ENCODE assay signal across 1 cellular context in the genomic region with DNA sequence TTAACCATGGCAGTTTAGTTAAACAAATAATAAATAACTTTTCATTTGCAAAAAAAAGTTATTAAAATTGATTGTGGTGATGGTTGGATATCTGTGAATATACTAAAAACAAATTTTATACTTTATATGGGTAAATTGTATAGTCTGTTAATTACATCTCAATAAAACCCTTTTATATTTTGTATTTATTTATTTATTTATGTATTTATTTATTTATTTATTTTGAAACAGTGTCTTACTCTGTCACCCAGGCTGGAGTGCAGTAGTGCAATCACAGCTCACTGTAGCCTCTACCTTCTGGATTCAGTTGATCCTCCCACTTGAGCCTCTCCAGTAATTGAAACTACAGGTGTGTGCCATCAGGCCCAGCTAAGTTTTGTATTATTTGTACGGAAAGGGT.
TF ChIP-seq lines count a peak whose summit lies in the region.

No MANE protein-coding gene starts in this region.

TF ChIP-seq in HEK293, 187 proteins besides CTCF, POLR2A, EP300 and RAD21 (continued from another document and continues in another):
- TF ChIP-seq, protein P1, sequence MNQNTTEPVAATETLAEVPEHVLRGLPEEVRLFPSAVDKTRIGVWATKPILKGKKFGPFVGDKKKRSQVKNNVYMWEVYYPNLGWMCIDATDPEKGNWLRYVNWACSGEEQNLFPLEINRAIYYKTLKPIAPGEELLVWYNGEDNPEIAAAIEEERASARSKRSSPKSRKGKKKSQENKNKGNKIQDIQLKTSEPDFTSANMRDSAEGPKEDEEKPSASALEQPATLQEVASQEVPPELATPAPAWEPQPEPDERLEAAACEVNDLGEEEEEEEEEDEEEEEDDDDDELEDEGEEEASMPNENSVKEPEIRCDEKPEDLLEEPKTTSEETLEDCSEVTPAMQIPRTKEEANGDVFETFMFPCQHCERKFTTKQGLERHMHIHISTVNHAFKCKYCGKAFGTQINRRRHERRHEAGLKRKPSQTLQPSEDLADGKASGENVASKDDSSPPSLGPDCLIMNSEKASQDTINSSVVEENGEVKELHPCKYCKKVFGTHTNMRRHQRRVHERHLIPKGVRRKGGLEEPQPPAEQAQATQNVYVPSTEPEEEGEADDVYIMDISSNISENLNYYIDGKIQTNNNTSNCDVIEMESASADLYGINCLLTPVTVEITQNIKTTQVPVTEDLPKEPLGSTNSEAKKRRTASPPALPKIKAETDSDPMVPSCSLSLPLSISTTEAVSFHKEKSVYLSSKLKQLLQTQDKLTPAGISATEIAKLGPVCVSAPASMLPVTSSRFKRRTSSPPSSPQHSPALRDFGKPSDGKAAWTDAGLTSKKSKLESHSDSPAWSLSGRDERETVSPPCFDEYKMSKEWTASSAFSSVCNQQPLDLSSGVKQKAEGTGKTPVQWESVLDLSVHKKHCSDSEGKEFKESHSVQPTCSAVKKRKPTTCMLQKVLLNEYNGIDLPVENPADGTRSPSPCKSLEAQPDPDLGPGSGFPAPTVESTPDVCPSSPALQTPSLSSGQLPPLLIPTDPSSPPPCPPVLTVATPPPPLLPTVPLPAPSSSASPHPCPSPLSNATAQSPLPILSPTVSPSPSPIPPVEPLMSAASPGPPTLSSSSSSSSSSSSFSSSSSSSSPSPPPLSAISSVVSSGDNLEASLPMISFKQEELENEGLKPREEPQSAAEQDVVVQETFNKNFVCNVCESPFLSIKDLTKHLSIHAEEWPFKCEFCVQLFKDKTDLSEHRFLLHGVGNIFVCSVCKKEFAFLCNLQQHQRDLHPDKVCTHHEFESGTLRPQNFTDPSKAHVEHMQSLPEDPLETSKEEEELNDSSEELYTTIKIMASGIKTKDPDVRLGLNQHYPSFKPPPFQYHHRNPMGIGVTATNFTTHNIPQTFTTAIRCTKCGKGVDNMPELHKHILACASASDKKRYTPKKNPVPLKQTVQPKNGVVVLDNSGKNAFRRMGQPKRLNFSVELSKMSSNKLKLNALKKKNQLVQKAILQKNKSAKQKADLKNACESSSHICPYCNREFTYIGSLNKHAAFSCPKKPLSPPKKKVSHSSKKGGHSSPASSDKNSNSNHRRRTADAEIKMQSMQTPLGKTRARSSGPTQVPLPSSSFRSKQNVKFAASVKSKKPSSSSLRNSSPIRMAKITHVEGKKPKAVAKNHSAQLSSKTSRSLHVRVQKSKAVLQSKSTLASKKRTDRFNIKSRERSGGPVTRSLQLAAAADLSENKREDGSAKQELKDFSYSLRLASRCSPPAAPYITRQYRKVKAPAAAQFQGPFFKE (tag by site-specific recombination; IDR thresholded peaks at IDR 0.05; ENCODE audit: borderline replicate concordance) = no peak
- TF ChIP-seq ZNF48 (tag by site-specific recombination; IDR thresholded peaks at IDR 0.05) (no peak), ZNF501 (tag by site-specific recombination; IDR thresholded peaks at IDR 0.05) (no peak), ZNF624 (tag by site-specific recombination; IDR thresholded peaks at IDR 0.05) (no peak), ZNF529 (tag by site-specific recombination; IDR thresholded peaks at IDR 0.05; ENCODE audit: insufficient replicate concordance) (no peak), BCL11B (tag by site-specific recombination; IDR thresholded peaks at IDR 0.05; ENCODE audit: low read depth) (no peak), ZNF10 (tag by site-specific recombination; IDR thresholded peaks at IDR 0.05) (no peak), ZNF24 (tag by site-specific recombination; IDR thresholded peaks at IDR 0.05) (no peak), PRDM1 (tag by site-specific recombination; IDR thresholded peaks at IDR 0.05) (no peak), ZNF596 (tag by site-specific recombination; IDR thresholded peaks at IDR 0.05) (no peak), ZNF140 (tag by site-specific recombination; IDR thresholded peaks at IDR 0.05) (peak; percentile 22; the same call in 1 of the 2 replicates), ZNF600 (tag by site-specific recombination; IDR thresholded peaks at IDR 0.05) (no peak), ZFP3 (tag by site-specific recombination; IDR thresholded peaks at IDR 0.05; ENCODE audit: low read depth) (no peak), YY1 (tag by site-specific recombination; IDR thresholded peaks at IDR 0.05) (no peak), ZNF423 (tag by site-specific recombination; IDR thresholded peaks at IDR 0.05) (no peak), ZNF548 (tag by site-specific recombination; IDR thresholded peaks at IDR 0.05) (no peak), ZNF354C (tag by site-specific recombination; IDR thresholded peaks at IDR 0.05; ENCODE audit: borderline replicate concordance, low read depth) (no peak), ZNF76 (tag by site-specific recombination; IDR thresholded peaks at IDR 0.05; ENCODE audit: borderline replicate concordance, low read depth) (no peak), ZNF350 (tag by site-specific recombination; IDR thresholded peaks at IDR 0.05) (no peak), ZEB2 (tag by site-specific recombination; IDR thresholded peaks at IDR 0.05) (no peak), ZNF2 (tag by site-specific recombination; IDR thresholded peaks at IDR 0.05) (no peak)
- TF ChIP-seq, protein P2, sequence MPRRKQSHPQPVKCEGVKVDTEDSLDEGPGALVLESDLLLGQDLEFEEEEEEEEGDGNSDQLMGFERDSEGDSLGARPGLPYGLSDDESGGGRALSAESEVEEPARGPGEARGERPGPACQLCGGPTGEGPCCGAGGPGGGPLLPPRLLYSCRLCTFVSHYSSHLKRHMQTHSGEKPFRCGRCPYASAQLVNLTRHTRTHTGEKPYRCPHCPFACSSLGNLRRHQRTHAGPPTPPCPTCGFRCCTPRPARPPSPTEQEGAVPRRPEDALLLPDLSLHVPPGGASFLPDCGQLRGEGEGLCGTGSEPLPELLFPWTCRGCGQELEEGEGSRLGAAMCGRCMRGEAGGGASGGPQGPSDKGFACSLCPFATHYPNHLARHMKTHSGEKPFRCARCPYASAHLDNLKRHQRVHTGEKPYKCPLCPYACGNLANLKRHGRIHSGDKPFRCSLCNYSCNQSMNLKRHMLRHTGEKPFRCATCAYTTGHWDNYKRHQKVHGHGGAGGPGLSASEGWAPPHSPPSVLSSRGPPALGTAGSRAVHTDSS (tag by site-specific recombination; IDR thresholded peaks at IDR 0.05) = no peak
- TF ChIP-seq, protein P3, sequence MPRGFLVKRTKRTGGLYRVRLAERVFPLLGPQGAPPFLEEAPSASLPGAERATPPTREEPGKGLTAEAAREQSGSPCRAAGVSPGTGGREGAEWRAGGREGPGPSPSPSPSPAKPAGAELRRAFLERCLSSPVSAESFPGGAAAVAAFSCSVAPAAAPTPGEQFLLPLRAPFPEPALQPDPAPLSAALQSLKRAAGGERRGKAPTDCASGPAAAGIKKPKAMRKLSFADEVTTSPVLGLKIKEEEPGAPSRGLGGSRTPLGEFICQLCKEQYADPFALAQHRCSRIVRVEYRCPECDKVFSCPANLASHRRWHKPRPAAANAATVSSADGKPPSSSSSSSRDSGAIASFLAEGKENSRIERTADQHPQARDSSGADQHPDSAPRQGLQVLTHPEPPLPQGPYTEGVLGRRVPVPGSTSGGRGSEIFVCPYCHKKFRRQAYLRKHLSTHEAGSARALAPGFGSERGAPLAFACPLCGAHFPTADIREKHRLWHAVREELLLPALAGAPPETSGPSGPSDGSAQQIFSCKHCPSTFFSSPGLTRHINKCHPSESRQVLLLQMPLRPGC (tag by site-specific recombination; IDR thresholded peaks at IDR 0.05) = no peak
- TF ChIP-seq, protein P4, sequence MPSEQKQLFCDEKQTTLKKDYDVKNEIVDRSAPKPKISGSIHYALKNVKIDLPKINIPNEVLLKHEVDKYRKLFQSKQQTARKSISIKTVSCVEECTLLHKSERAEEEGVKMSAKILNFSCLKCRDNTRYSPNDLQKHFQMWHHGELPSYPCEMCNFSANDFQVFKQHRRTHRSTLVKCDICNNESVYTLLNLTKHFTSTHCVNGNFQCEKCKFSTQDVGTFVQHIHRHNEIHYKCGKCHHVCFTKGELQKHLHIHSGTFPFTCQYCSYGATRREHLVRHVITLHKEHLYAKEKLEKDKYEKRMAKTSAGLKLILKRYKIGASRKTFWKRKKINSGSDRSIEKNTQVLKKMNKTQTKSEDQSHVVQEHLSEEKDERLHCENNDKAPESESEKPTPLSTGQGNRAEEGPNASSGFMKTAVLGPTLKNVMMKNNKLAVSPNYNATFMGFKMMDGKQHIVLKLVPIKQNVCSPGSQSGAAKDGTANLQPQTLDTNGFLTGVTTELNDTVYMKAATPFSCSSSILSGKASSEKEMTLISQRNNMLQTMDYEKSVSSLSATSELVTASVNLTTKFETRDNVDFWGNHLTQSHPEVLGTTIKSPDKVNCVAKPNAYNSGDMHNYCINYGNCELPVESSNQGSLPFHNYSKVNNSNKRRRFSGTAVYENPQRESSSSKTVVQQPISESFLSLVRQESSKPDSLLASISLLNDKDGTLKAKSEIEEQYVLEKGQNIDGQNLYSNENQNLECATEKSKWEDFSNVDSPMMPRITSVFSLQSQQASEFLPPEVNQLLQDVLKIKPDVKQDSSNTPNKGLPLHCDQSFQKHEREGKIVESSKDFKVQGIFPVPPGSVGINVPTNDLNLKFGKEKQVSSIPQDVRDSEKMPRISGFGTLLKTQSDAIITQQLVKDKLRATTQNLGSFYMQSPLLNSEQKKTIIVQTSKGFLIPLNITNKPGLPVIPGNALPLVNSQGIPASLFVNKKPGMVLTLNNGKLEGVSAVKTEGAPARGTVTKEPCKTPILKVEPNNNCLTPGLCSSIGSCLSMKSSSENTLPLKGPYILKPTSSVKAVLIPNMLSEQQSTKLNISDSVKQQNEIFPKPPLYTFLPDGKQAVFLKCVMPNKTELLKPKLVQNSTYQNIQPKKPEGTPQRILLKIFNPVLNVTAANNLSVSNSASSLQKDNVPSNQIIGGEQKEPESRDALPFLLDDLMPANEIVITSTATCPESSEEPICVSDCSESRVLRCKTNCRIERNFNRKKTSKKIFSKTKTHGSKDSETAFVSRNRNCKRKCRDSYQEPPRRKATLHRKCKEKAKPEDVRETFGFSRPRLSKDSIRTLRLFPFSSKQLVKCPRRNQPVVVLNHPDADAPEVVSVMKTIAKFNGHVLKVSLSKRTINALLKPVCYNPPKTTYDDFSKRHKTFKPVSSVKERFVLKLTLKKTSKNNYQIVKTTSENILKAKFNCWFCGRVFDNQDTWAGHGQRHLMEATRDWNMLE (tag by site-specific recombination; conservative IDR thresholded peaks at IDR 0.05; ENCODE audit: low read depth) = peak; percentile 72
- TF ChIP-seq, protein P5, sequence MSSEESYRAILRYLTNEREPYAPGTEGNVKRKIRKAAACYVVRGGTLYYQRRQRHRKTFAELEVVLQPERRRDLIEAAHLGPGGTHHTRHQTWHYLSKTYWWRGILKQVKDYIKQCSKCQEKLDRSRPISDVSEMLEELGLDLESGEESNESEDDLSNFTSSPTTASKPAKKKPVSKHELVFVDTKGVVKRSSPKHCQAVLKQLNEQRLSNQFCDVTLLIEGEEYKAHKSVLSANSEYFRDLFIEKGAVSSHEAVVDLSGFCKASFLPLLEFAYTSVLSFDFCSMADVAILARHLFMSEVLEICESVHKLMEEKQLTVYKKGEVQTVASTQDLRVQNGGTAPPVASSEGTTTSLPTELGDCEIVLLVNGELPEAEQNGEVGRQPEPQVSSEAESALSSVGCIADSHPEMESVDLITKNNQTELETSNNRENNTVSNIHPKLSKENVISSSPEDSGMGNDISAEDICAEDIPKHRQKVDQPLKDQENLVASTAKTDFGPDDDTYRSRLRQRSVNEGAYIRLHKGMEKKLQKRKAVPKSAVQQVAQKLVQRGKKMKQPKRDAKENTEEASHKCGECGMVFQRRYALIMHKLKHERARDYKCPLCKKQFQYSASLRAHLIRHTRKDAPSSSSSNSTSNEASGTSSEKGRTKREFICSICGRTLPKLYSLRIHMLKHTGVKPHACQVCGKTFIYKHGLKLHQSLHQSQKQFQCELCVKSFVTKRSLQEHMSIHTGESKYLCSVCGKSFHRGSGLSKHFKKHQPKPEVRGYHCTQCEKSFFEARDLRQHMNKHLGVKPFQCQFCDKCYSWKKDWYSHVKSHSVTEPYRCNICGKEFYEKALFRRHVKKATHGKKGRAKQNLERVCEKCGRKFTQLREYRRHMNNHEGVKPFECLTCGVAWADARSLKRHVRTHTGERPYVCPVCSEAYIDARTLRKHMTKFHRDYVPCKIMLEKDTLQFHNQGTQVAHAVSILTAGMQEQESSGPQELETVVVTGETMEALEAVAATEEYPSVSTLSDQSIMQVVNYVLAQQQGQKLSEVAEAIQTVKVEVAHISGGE (tag by site-specific recombination; conservative IDR thresholded peaks at IDR 0.05; ENCODE audit: low read depth) = peak; percentile 55
- TF ChIP-seq, protein P6, sequence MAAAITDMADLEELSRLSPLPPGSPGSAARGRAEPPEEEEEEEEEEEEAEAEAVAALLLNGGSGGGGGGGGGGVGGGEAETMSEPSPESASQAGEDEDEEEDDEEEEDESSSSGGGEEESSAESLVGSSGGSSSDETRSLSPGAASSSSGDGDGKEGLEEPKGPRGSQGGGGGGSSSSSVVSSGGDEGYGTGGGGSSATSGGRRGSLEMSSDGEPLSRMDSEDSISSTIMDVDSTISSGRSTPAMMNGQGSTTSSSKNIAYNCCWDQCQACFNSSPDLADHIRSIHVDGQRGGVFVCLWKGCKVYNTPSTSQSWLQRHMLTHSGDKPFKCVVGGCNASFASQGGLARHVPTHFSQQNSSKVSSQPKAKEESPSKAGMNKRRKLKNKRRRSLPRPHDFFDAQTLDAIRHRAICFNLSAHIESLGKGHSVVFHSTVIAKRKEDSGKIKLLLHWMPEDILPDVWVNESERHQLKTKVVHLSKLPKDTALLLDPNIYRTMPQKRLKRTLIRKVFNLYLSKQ (tag by site-specific recombination; IDR thresholded peaks at IDR 0.05; ENCODE audit: borderline replicate concordance) = no peak
- TF ChIP-seq, protein P7, sequence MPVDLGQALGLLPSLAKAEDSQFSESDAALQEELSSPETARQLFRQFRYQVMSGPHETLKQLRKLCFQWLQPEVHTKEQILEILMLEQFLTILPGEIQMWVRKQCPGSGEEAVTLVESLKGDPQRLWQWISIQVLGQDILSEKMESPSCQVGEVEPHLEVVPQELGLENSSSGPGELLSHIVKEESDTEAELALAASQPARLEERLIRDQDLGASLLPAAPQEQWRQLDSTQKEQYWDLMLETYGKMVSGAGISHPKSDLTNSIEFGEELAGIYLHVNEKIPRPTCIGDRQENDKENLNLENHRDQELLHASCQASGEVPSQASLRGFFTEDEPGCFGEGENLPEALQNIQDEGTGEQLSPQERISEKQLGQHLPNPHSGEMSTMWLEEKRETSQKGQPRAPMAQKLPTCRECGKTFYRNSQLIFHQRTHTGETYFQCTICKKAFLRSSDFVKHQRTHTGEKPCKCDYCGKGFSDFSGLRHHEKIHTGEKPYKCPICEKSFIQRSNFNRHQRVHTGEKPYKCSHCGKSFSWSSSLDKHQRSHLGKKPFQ (tag by site-specific recombination; IDR thresholded peaks at IDR 0.05) = no peak
- TF ChIP-seq, protein P8, sequence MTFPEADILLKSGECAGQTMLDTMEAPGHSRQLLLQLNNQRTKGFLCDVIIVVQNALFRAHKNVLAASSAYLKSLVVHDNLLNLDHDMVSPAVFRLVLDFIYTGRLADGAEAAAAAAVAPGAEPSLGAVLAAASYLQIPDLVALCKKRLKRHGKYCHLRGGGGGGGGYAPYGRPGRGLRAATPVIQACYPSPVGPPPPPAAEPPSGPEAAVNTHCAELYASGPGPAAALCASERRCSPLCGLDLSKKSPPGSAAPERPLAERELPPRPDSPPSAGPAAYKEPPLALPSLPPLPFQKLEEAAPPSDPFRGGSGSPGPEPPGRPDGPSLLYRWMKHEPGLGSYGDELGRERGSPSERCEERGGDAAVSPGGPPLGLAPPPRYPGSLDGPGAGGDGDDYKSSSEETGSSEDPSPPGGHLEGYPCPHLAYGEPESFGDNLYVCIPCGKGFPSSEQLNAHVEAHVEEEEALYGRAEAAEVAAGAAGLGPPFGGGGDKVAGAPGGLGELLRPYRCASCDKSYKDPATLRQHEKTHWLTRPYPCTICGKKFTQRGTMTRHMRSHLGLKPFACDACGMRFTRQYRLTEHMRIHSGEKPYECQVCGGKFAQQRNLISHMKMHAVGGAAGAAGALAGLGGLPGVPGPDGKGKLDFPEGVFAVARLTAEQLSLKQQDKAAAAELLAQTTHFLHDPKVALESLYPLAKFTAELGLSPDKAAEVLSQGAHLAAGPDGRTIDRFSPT (tag by site-specific recombination; IDR thresholded peaks at IDR 0.05) = no peak
